16 cellular contexts compared by ENCODE assay signal in the genomic region with DNA sequence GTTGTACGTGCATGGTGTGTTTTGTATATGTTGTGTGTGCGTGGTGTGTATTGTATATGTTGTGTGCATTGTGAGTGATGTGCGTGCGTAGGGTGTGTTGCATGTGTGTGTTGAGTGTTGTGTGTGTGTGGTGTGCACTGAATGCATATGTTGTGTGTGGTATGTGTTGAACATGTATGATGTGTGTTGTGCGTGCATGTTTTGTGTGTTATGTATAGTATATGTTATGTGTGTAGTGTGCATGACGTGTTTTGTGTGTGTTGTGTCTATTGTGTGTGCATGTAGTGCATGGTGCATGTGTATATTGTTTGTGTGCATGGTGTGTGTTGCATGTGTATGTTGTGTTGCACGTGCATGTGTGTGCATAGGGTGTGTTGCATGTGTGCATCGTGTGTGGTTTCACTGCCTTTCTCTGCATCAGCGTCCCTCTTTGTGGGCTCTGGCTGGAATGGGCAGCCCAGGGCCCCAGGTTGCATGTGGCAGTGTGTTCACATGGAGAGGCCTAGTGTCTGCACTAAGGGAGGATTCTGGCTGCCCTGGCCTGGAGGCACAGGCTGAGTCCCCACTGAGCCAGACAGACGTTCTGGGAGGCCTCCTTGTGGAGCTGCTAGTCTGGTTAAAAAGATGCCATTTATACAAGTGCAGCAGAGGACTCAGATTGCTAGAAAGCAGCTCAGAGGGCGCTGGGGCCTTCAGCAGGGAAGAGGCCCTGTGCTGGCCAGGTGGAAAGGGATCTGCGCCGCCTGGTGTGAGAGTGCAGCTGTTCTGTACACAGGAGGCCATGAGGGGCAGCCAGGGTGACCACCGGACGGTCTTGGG.
"Had no signal": no experiment of that assay in that cellular context is flagged by ENCODE, and none has a peak within 500 bp of the region (broad histone marks: within the 10 kb centered on the region; RNA-seq: fewer than 3 reads in every experiment).

No MANE protein-coding gene starts in this region.

- H3K9me3 ChIP-seq: prostate gland had no signal

- H3K4me3 Mint-ChIP-seq: activated naive CD8-positive, alpha-beta T cell treated with anti-CD3 and anti-CD28 coated beads for 36 hours; activated T-helper 1 cell treated with anti-CD3 and anti-CD28 coated beads, Interleukin-12 subunit alpha, Interleukin-12 subunit beta, Interleukin-2, Interleukin-4 antibody, amounts not matched to agents 30 ng/mL and 10 ng/mL and 1 ng/mL, durations not matched to agents 14 hours and 24 hours and 36 hours; natural killer cell treated with Interleukin-12 subunit alpha and Interleukin-12 subunit beta and Interleukin-15 and Interleukin-18, amount 100 ng/mL, for 72 hours had no signal

- ATAC-seq: stimulated activated naive CD8-positive, alpha-beta T cell treated with anti-CD3 and anti-CD28 coated beads, Interleukin-15, Interleukin-2, amounts not matched to agents 100 U/mL and 50 U/mL, for 24 hours had no signal

- DNase-seq: activated CD4-positive, alpha-beta T cell treated with anti-CD3 and anti-CD28 coated beads, Interleukin-2, amount 50 U/mL, for 1 hour; activated naive CD8-positive, alpha-beta T cell treated with anti-CD3 and anti-CD28 coated beads for 36 hours; anterior cingulate cortex; brain microvascular endothelial cell; cortex of kidney; effector CD4-positive, alpha-beta T cell; foreskin fibroblast; occipital lobe; right cardiac atrium; small intestine; stimulated activated naive CD8-positive, alpha-beta T cell treated with anti-CD3 and anti-CD28 coated beads, Interleukin-15, Interleukin-2, amounts not matched to agents 100 U/mL and 50 U/mL, for 24 hours; T-helper 2 cell had no signal

- H3K4me3 ChIP-seq: prostate gland had no signal

- H3K36me3 ChIP-seq: brain microvascular endothelial cell, prostate gland had no signal

- H3K27ac Mint-ChIP-seq: activated naive CD8-positive, alpha-beta T cell treated with anti-CD3 and anti-CD28 coated beads for 36 hours; activated T-helper 1 cell treated with anti-CD3 and anti-CD28 coated beads, Interleukin-12 subunit alpha, Interleukin-12 subunit beta, Interleukin-2, Interleukin-4 antibody, amounts not matched to agents 30 ng/mL and 10 ng/mL and 1 ng/mL, durations not matched to agents 14 hours and 24 hours and 36 hours; natural killer cell treated with Interleukin-12 subunit alpha and Interleukin-12 subunit beta and Interleukin-15 and Interleukin-18, amount 100 ng/mL, for 72 hours had no signal

- FAIRE-seq: endothelial cell of umbilical vein, small intestine had no signal

- H3K27ac ChIP-seq: brain microvascular endothelial cell, prostate gland had no signal

- H3K27me3 ChIP-seq: brain microvascular endothelial cell had no signal

- H3K27me3 Mint-ChIP-seq: activated naive CD8-positive, alpha-beta T cell treated with anti-CD3 and anti-CD28 coated beads for 36 hours had no signal

- H3K36me3 Mint-ChIP-seq: activated naive CD8-positive, alpha-beta T cell treated with anti-CD3 and anti-CD28 coated beads for 36 hours; natural killer cell treated with Interleukin-12 subunit alpha and Interleukin-12 subunit beta and Interleukin-15 and Interleukin-18, amount 100 ng/mL, for 72 hours had no signal

- H3K9me3 Mint-ChIP-seq: activated naive CD8-positive, alpha-beta T cell treated with anti-CD3 and anti-CD28 coated beads for 36 hours; activated T-helper 1 cell treated with anti-CD3 and anti-CD28 coated beads, Interleukin-12 subunit alpha, Interleukin-12 subunit beta, Interleukin-2, Interleukin-4 antibody, amounts not matched to agents 30 ng/mL and 10 ng/mL and 1 ng/mL, durations not matched to agents 14 hours and 24 hours and 36 hours; natural killer cell treated with Interleukin-12 subunit alpha and Interleukin-12 subunit beta and Interleukin-15 and Interleukin-18, amount 100 ng/mL, for 72 hours had no signal
